In the genomic region with DNA sequence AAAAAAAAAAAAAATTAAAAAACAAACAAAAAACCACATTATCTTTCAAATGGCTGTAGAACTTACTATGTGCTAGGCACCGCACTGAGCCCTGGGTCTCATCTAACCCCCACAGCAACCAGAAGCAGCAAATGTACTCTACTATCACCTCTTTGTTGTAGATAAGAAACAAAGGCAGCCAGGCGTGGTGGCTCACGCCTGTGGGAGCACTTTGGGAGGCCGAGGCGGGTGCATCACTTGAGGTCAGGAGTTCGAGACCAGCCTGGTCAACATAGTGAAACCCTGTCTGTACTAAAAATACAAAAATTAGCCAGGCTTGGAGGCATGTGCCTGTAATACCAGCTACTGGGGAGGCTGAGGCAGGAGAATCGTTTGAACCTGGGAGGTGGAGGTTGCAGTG, we compare ENCODE assay signal across 2 cellular contexts.
A peak's percentile ranks its signal among the peaks of the same experiment; 100 is the strongest.
TF ChIP-seq lines count a peak whose summit lies in the region.
"Not testable (repeated sequence)": the region's sequence is repeated elsewhere in the genome, so short reads cannot be mapped to it uniquely, and the experiment has no call there.

No MANE protein-coding gene starts in this region.

TF ChIP-seq in K562, 482 proteins besides CTCF, POLR2A, EP300 and RAD21:
- TF ChIP-seq ADNP (tag; IDR thresholded peaks at IDR 0.05), result peak; percentile 96
- TF ChIP-seq KDM1A (IDR thresholded peaks at IDR 0.05), result peak; percentile 59 to 72
- TF ChIP-seq ZNF263 (CRISPR knock-in tag; IDR thresholded peaks at IDR 0.05; ENCODE audit: borderline replicate concordance), result peak; percentile 70; the same call in 1 of the 2 replicates
- TF ChIP-seq TRIM24 (IDR thresholded peaks at IDR 0.05), result peak in 1 of 2 experiments; percentile 34; a peak in 1 of 4 replicates
- TF ChIP-seq ZKSCAN1 (IDR thresholded peaks at IDR 0.05; ENCODE audit: low read depth, low read length), result 0 out of 2 replicates have a peak, but pooled peaks have one; percentile 54
- peak; percentile 53; the same call in 1 of the 2 replicates for TF ChIP-seq CBX1 (IDR thresholded peaks at IDR 0.05; ENCODE audit: low read depth)
- peak in 1 of 2 experiments; percentile 39; a peak in 1 of 4 replicates for TF ChIP-seq RCOR1 (IDR thresholded peaks at IDR 0.05; ENCODE audit: borderline replicate concordance in 1 of 2, low read depth in 2 of 2, low read length in 2 of 2)
- TF ChIP-seq CBFA2T3 (IDR thresholded peaks at IDR 0.05), result peak; percentile 61
- peak; percentile 63 for TF ChIP-seq PHF20 (IDR thresholded peaks at IDR 0.05; ENCODE audit: partially characterized antibody)
- TF ChIP-seq ZFX (CRISPR knock-in tag; IDR thresholded peaks at IDR 0.05), result 0 out of 2 replicates have a peak, but pooled peaks have one; percentile 7
- TF ChIP-seq SMARCA5 (IDR thresholded peaks at IDR 0.05), result 0 out of 2 replicates have a peak, but pooled peaks have one; percentile 10
- TF ChIP-seq NCOA1 (IDR thresholded peaks at IDR 0.05; ENCODE audit: low read depth), result 0 out of 2 replicates have a peak, but pooled peaks have one; percentile 12
- TF ChIP-seq, protein P1, sequence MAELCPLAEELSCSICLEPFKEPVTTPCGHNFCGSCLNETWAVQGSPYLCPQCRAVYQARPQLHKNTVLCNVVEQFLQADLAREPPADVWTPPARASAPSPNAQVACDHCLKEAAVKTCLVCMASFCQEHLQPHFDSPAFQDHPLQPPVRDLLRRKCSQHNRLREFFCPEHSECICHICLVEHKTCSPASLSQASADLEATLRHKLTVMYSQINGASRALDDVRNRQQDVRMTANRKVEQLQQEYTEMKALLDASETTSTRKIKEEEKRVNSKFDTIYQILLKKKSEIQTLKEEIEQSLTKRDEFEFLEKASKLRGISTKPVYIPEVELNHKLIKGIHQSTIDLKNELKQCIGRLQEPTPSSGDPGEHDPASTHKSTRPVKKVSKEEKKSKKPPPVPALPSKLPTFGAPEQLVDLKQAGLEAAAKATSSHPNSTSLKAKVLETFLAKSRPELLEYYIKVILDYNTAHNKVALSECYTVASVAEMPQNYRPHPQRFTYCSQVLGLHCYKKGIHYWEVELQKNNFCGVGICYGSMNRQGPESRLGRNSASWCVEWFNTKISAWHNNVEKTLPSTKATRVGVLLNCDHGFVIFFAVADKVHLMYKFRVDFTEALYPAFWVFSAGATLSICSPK (IDR thresholded peaks at IDR 0.05; ENCODE audit: borderline replicate concordance), result peak; percentile 20; the same call in 1 of the 2 replicates
- 0 out of 2 replicates have a peak, but pooled peaks have one; percentile 15 for TF ChIP-seq JUND (IDR thresholded peaks at IDR 0.05; ENCODE audit: borderline replicate concordance, low read depth, low read length)
- TF ChIP-seq JUND (tag; IDR thresholded peaks at IDR 0.05; ENCODE audit: borderline replicate concordance, low read depth, low read length), result not testable (repeated sequence)
- peak; percentile 92 for TF ChIP-seq BCOR (IDR thresholded peaks at IDR 0.05)
- peak; percentile 61; the same call in 1 of the 2 replicates for TF ChIP-seq SOX6 (IDR thresholded peaks at IDR 0.05)

TF ChIP-seq in HepG2, 621 proteins besides CTCF, POLR2A, EP300 and RAD21:
- TF ChIP-seq TBX2 (CRISPR knock-in tag; IDR thresholded peaks at IDR 0.05; ENCODE audit: borderline replicate concordance) (0 out of 2 replicates have a peak, but pooled peaks have one; percentile 41), SNAI1 (CRISPR knock-in tag; IDR thresholded peaks at IDR 0.05; ENCODE audit: borderline replicate concordance) (0 out of 2 replicates have a peak, but pooled peaks have one; percentile 23)
